In genomic region chr7:75734586-75735047, GRCh38 we compare ENCODE assay signal across 1 cellular context.
TF ChIP-seq lines count a peak whose summit lies in the region.

No MANE protein-coding gene starts in this region.

TF ChIP-seq in GM23338, 12 proteins besides CTCF, POLR2A, EP300 and RAD21 (continued from another document):
- no peak for TF ChIP-seq EZH2phosphoT487 (IDR thresholded peaks at IDR 0.05; ENCODE audit: unreplicated experiment)
- TF ChIP-seq EZH2 (IDR thresholded peaks at IDR 0.05; ENCODE audit: low read depth, unreplicated experiment), result no peak
- TF ChIP-seq NANOG (IDR thresholded peaks at IDR 0.05; ENCODE audit: borderline replicate concordance), result no peak
